17 cellular contexts compared by ENCODE assay signal in genomic region chr2:170224692-170225091, GRCh38. TPM values are rescaled to one million over a fixed set of nuclear protein-coding genes. Genes with fewer than 3 reads are reported as not detected.
DNase-seq lines count a peak whose midpoint lies in the region; ATAC-seq and TF ChIP-seq lines count a peak whose summit lies in the region.
"Had no signal": no experiment of that assay in that cellular context is flagged by ENCODE, and none has a peak within 500 bp of the region (broad histone marks: within the 10 kb centered on the region; RNA-seq: fewer than 3 reads in every experiment).

No MANE protein-coding gene starts in this region.

- ATAC-seq in heart left ventricle: no peak
- ATAC-seq: foreskin keratinocyte, PC-3 had no signal

- H3K4me3 ChIP-seq in cardiac muscle cell (no peak overlapping the region), heart left ventricle (no peak overlapping the region), fibroblast of lung (replicated peaks in 1 of 4; ENCODE audit: control extremely low read depth in 1 of 4, insufficient read depth in 1 of 4, low read depth in 3 of 4, low read length in 4 of 4) (no peak overlapping the region)
- H3K4me3 ChIP-seq in CD4-positive, alpha-beta memory T cell (ENCODE audit: low read length in 2 of 2): no peak overlapping the region
- H3K4me3 ChIP-seq: pancreas had no signal

- H3K4me1 ChIP-seq in cardiac muscle cell (ENCODE audit: low read depth) (peaks cover 10% of the 10 kb centered on the region), heart left ventricle (peaks cover 0 to 17% (median 0%) of the 10 kb centered on the region in 12 donors), fibroblast of lung (ENCODE audit: control insufficient read depth, extremely low read depth, insufficient read depth, low read length) (no peaks in the 10 kb centered on the region)
- H3K4me1 ChIP-seq in CD4-positive, alpha-beta memory T cell (ENCODE audit: insufficient read depth, low read length): no peaks in the 10 kb centered on the region

- no peaks in the 10 kb centered on the region for H3K9me3 Mint-ChIP-seq in endothelial cell (ENCODE audit: unreplicated experiment)
- no peaks in the 10 kb centered on the region for H3K9me3 Mint-ChIP-seq in CD4-positive, alpha-beta memory T cell
- H3K9me3 Mint-ChIP-seq: activated T-helper 2 cell treated with anti-CD3 and anti-CD28 coated beads, Interferon-gamma antibody, Interleukin-2, Interleukin-4, amounts not matched to agents 10 μg/mL and 5 μg/mL and 100 μg/mL, durations not matched to agents 14 hours and 24 hours and 36 hours; CD4-positive, alpha-beta T cell; endodermal cell; T-helper 2 cell treated with Interferon-gamma antibody and Interleukin-4, amounts not matched to agents 5 μg/mL and 100 μg/mL, for 36 hours had no signal

- H3K9ac ChIP-seq in fibroblast of lung (ENCODE audit: insufficient read depth, low read length): no peak overlapping the region

- peaks cover 2% of the 10 kb centered on the region for H3K27me3 Mint-ChIP-seq in endothelial cell (ENCODE audit: unreplicated experiment)
- peaks cover 1 to 11% of the 10 kb centered on the region in 2 donors for H3K27me3 Mint-ChIP-seq in CD4-positive, alpha-beta memory T cell

- no peaks in the 10 kb centered on the region for H3K36me3 Mint-ChIP-seq in endothelial cell (ENCODE audit: low read depth, unreplicated experiment)
- no peaks in the 10 kb centered on the region for H3K36me3 Mint-ChIP-seq in CD4-positive, alpha-beta memory T cell

- WGBS in heart left ventricle, 4 donors: 40 to 49% (median 44%) methylated on average over 5 of the region's 5 CpGs

- H3K27ac Mint-ChIP-seq in endothelial cell (ENCODE audit: unreplicated experiment): no peak overlapping the region
- no peak overlapping the region for H3K27ac Mint-ChIP-seq in CD4-positive, alpha-beta memory T cell
- H3K27ac Mint-ChIP-seq: activated T-helper 2 cell treated with anti-CD3 and anti-CD28 coated beads, Interferon-gamma antibody, Interleukin-2, Interleukin-4, amounts not matched to agents 10 μg/mL and 5 μg/mL and 100 μg/mL, durations not matched to agents 14 hours and 24 hours and 36 hours; CD4-positive, alpha-beta T cell; endodermal cell; T-helper 2 cell treated with Interferon-gamma antibody and Interleukin-4, amounts not matched to agents 5 μg/mL and 100 μg/mL, for 36 hours had no signal

- CTCF ChIA-PET in CD4-positive, alpha-beta memory T cell (lab: Charles Lee; ENCODE audit: partially characterized antibody): no interaction called here

- H3K9me3 ChIP-seq in cardiac muscle cell (ENCODE audit: low read depth) (no peaks in the 10 kb centered on the region), heart left ventricle (no peaks in the 10 kb centered on the region), fibroblast of lung (ENCODE audit: control insufficient read depth, insufficient read depth, low read depth, low read length) (no peaks in the 10 kb centered on the region)
- H3K9me3 ChIP-seq in CD4-positive, alpha-beta memory T cell (ENCODE audit: control insufficient read depth in 1 of 2, low read length in 2 of 2): no peaks in the 10 kb centered on the region
- H3K9me3 ChIP-seq: pancreas had no signal

- H3K36me3 ChIP-seq in cardiac muscle cell: no peaks in the 10 kb centered on the region
- H3K36me3 ChIP-seq in heart left ventricle: no peaks in the 10 kb centered on the region
- no peaks in the 10 kb centered on the region for H3K36me3 ChIP-seq in fibroblast of lung (ENCODE audit: control insufficient read depth, insufficient read depth, low read length)
- no peaks in the 10 kb centered on the region for H3K36me3 ChIP-seq in CD4-positive, alpha-beta memory T cell (ENCODE audit: insufficient read depth, low read length)
- H3K36me3 ChIP-seq: pancreas had no signal

- POLR2A ChIA-PET in CD4-positive, alpha-beta memory T cell (lab: Charles Lee; ENCODE audit: partially characterized antibody): no interaction called here

- TF ChIP-seq CTCF in cardiac muscle cell (IDR thresholded peaks at IDR 0.05; ENCODE audit: low read depth, low read length): no peak
- no peak for TF ChIP-seq CTCF in heart left ventricle (IDR thresholded peaks at IDR 0.05)
- TF ChIP-seq CTCF in fibroblast of lung (conservative IDR thresholded peaks at IDR 0.05 in 1 of 2, IDR thresholded peaks at IDR 0.05 in 1 of 2; ENCODE audit: low read depth in 1 of 2, low read length in 2 of 2): no peak
- TF ChIP-seq CTCF in endothelial cell (IDR thresholded peaks at IDR 0.05; ENCODE audit: unreplicated experiment): no peak

- peak overlapping the region; percentile 32 for H3K4me2 ChIP-seq in fibroblast of lung (ENCODE audit: extremely low read depth, insufficient read depth, low read length)

- H3K27ac ChIP-seq in cardiac muscle cell (no peak overlapping the region), heart left ventricle (no peak overlapping the region), fibroblast of lung (ENCODE audit: insufficient read depth, low read length) (no peak overlapping the region)
- no peak overlapping the region for H3K27ac ChIP-seq in CD4-positive, alpha-beta memory T cell (ENCODE audit: low read depth, low read length)
- H3K27ac ChIP-seq: foreskin keratinocyte, pancreas had no signal

- TF ChIP-seq POLR2A in heart left ventricle (IDR thresholded peaks at IDR 0.05): no peak

- no peaks in the 10 kb centered on the region for H4K20me1 ChIP-seq in fibroblast of lung (ENCODE audit: control insufficient read depth, extremely low read depth, insufficient read depth, low read length)

- H3K27me3 ChIP-seq in cardiac muscle cell (no peaks in the 10 kb centered on the region), heart left ventricle (no peaks in the 10 kb centered on the region), fibroblast of lung (ENCODE audit: control insufficient read depth, insufficient read depth, low read length) (no peaks in the 10 kb centered on the region)
- no peaks in the 10 kb centered on the region for H3K27me3 ChIP-seq in CD4-positive, alpha-beta memory T cell (ENCODE audit: insufficient read depth, low read length)
- H3K27me3 ChIP-seq: foreskin keratinocyte, pancreas had no signal

- DNase-seq in cardiac muscle cell (ENCODE audit: low read depth in 1 of 2, low spot score in 1 of 2): peak; percentile 10 to 20
- no peak for DNase-seq in heart left ventricle
- DNase-seq in NCI-H446 treated with DMSO at 0.1 percent for 48 hours (lab: John Stamatoyannopoulos, UW): peak; percentile 75
- DNase-seq in fibroblast of lung (ENCODE audit: low read depth in 2 of 2): peak in 1 of 2 donors; percentile 49
- DNase-seq in superior temporal gyrus (ENCODE audit: extremely low spot score): peak; percentile 68
- no peak for DNase-seq in LoVo (ENCODE audit: low spot score)
- no peak for DNase-seq in endothelial cell (ENCODE audit: low spot score)
- no peak for DNase-seq in CD4-positive, alpha-beta memory T cell
- DNase-seq: activated CD4-positive, CD25-positive, alpha-beta regulatory T cell; CD4-positive, alpha-beta T cell; endodermal cell; foreskin keratinocyte; pancreas; PC-3; stimulated activated CD4-positive, alpha-beta T cell treated with anti-CD3 and anti-CD28 coated beads, Interleukin-4, amount 100 ng/mL, for 24 hours had no signal

- intact Hi-C loops in heart left ventricle (cut with DNase I): no loop called here
- intact Hi-C loops in CD4-positive, alpha-beta memory T cell (cut with micrococcal nuclease): no loop called here

- H3K4me3 Mint-ChIP-seq in endothelial cell (ENCODE audit: unreplicated experiment): no peak overlapping the region
- no peak overlapping the region for H3K4me3 Mint-ChIP-seq in CD4-positive, alpha-beta memory T cell
- H3K4me3 Mint-ChIP-seq: CD4-positive, alpha-beta T cell; endodermal cell; T-helper 2 cell treated with Interferon-gamma antibody and Interleukin-4, amounts not matched to agents 5 μg/mL and 100 μg/mL, for 36 hours had no signal

- no peaks in the 10 kb centered on the region for H3K79me2 ChIP-seq in fibroblast of lung (ENCODE audit: control insufficient read depth, insufficient read depth, low read length)

- H3K4me1 Mint-ChIP-seq in endothelial cell (ENCODE audit: unreplicated experiment): peaks cover 12% of the 10 kb centered on the region
- peaks cover 0 to 4% (median under 1%) of the 10 kb centered on the region in 4 donors for H3K4me1 Mint-ChIP-seq in CD4-positive, alpha-beta memory T cell

- H2AFZ ChIP-seq in fibroblast of lung (ENCODE audit: low read length): peak overlapping the region; percentile 24

RNA-seq across cellular contexts. Expression of gene MYO3B, which starts 46.7 kb away (rescaled TPM):
- not detected in 2 replicates for total RNA-seq in cardiac muscle cell
- not detected in 2 replicates for polyA plus RNA-seq in cardiac muscle cell
- under 1 TPM in 3 of 9 donors, not detected in 6; 0.09 to 0.19 (median 0.10) TPM for total RNA-seq in heart left ventricle
- not detected for polyA plus RNA-seq in heart left ventricle
- total RNA-seq in fibroblast of lung: 0.26 and 0.50 TPM in 2 replicates
- 0.03 and 0.06 TPM in 2 replicates for polyA plus RNA-seq in fibroblast of lung
- 0.02 TPM in 1 of 2 replicates, not detected in the other for polyA plus RNA-seq in fibroblast of lung (2012)
- polyA minus RNA-seq in fibroblast of lung (ENCODE audit: low replicate concordance): not detected in 2 replicates
- total RNA-seq in endothelial cell (ENCODE audit: unreplicated experiment): 1.3 TPM
- not detected for total RNA-seq in CD4-positive, alpha-beta memory T cell
- not detected for polyA plus RNA-seq in CD4-positive, alpha-beta memory T cell
- total RNA-seq: CD4-positive, alpha-beta T cell had no signal

Comparison
In these comparisons a context has a peak if more than half of its experiments do, and no peak if none do; other contexts are left out.
1. DNase-seq: peak in cardiac muscle cell (2 of 2), NCI-H446 treated with DMSO at 0.1 percent for 48 hours (single experiment) and superior temporal gyrus (single experiment); none in heart left ventricle (0 of 5), LoVo (single experiment), endothelial cell (single experiment) and CD4-positive, alpha-beta memory T cell (0 of 5).